ENCODE assay signal across 9 cellular contexts in genomic region chr15:80768158-80768557, GRCh38. TPM values are rescaled to one million over a fixed set of nuclear protein-coding genes. Genes with fewer than 3 reads are reported as not detected.
"Had no signal": no experiment of that assay in that cellular context is flagged by ENCODE, and none has a peak within 500 bp of the region (broad histone marks: within the 10 kb centered on the region; RNA-seq: fewer than 3 reads in every experiment).

No MANE protein-coding gene starts in this region.

- FAIRE-seq: HepG2 had no signal

- H3K36me3 Mint-ChIP-seq: IgD-negative memory B cell had no signal

- H3K4me1 Mint-ChIP-seq: IgD-negative memory B cell had no signal

- H3K4me3 ChIP-seq: GM23248, HAP-1 had no signal

- H3K27ac ChIP-seq: GM23248, HL-60 had no signal

- H3K36me3 ChIP-seq: HAP-1 had no signal

- H3K4me3 Mint-ChIP-seq: HFFc6, IgD-negative memory B cell had no signal

- DNase-seq: GM23248, GOT3, H7, HFFc6 had no signal

- H3K9me3 ChIP-seq: HAP-1 had no signal

- H3K27ac Mint-ChIP-seq: HFFc6, IgD-negative memory B cell had no signal

- H3K9me3 Mint-ChIP-seq: HFFc6, IgD-negative memory B cell had no signal

- H3K4me1 ChIP-seq: HAP-1 had no signal

- ATAC-seq: HCT116, HepG2 had no signal

RNA-seq across cellular contexts. Expression of gene CEMIP, which starts 11.0 kb away (rescaled TPM):
- polyA plus RNA-seq: IgD-negative memory B cell had no signal
